ENCODE assay signal across 8 cellular contexts in genomic region chr7:75966209-75966961, GRCh38. TPM values are rescaled to one million over a fixed set of nuclear protein-coding genes. Genes with fewer than 3 reads are reported as not detected.
A peak's percentile ranks its signal among the peaks of the same experiment; 100 is the strongest.
DNase-seq lines count a peak whose midpoint lies in the region; ATAC-seq and TF ChIP-seq lines count a peak whose summit lies in the region.

No MANE protein-coding gene starts in this region.

- no peaks in the 10 kb centered on the region for H3K9me3 Mint-ChIP-seq in activated CD4-positive, alpha-beta T cell treated with anti-CD3 and anti-CD28 coated beads, Interleukin-2, amount 10 ng/mL, durations not matched to agents 7 days and 5 days
- H3K9me3 Mint-ChIP-seq in stimulated activated naive B cell treated with anti-CD40 and anti-IgM and Interleukin-4, amounts not matched to agents 10 μg/mL and 1 μg/mL and 100 μg/mL, for 72 hours: no peaks in the 10 kb centered on the region

- POLR2A ChIA-PET in activated CD4-positive, alpha-beta T cell treated with anti-CD3 and anti-CD28 coated beads, Interleukin-2, amount 10 ng/mL, durations not matched to agents 7 days and 5 days (lab: Charles Lee): no interaction called here

- H3K27ac Mint-ChIP-seq in activated CD4-positive, alpha-beta T cell treated with anti-CD3 and anti-CD28 coated beads, Interleukin-2, amount 10 ng/mL, durations not matched to agents 7 days and 5 days: no peak overlapping the region
- H3K27ac Mint-ChIP-seq in stimulated activated naive B cell treated with anti-CD40 and anti-IgM and Interleukin-4, amounts not matched to agents 10 μg/mL and 1 μg/mL and 100 μg/mL, for 72 hours: no peak overlapping the region

- ATAC-seq in GM21576 (IDR thresholded peaks at IDR 0.05; ENCODE audit: unreplicated experiment): no peak
- no peak for ATAC-seq in HG03039 (IDR thresholded peaks at IDR 0.05; ENCODE audit: unreplicated experiment)
- ATAC-seq in stimulated activated naive B cell treated with anti-CD40 and anti-IgM and Interleukin-4, amounts not matched to agents 10 μg/mL and 1 μg/mL and 100 μg/mL, for 72 hours (replicated peaks): no peak

- peak overlapping the region; percentile 81 for H3K27ac ChIP-seq in layer of hippocampus (ENCODE audit: low read depth, low read length)
- H3K27ac ChIP-seq in substantia nigra (ENCODE audit: low read depth, low read length, poor library complexity, severe bottlenecking): peak overlapping the region; percentile 63

- no peaks in the 10 kb centered on the region for H3K27me3 Mint-ChIP-seq in activated CD4-positive, alpha-beta T cell treated with anti-CD3 and anti-CD28 coated beads, Interleukin-2, amount 10 ng/mL, durations not matched to agents 7 days and 5 days
- H3K27me3 Mint-ChIP-seq in stimulated activated naive B cell treated with anti-CD40 and anti-IgM and Interleukin-4, amounts not matched to agents 10 μg/mL and 1 μg/mL and 100 μg/mL, for 72 hours: no peaks in the 10 kb centered on the region

- no peaks in the 10 kb centered on the region for H3K36me3 Mint-ChIP-seq in activated CD4-positive, alpha-beta T cell treated with anti-CD3 and anti-CD28 coated beads, Interleukin-2, amount 10 ng/mL, durations not matched to agents 7 days and 5 days (ENCODE audit: low read depth)
- peaks cover 25 to 53% of the 10 kb centered on the region in 2 donors for H3K36me3 Mint-ChIP-seq in stimulated activated naive B cell treated with anti-CD40 and anti-IgM and Interleukin-4, amounts not matched to agents 10 μg/mL and 1 μg/mL and 100 μg/mL, for 72 hours

- CTCF ChIA-PET in activated CD4-positive, alpha-beta T cell treated with anti-CD3 and anti-CD28 coated beads, Interleukin-2, amount 10 ng/mL, durations not matched to agents 7 days and 5 days (lab: Charles Lee): interaction anchor here (1.6 kb wide), 1 partner anchor 47 kb away, joined by 3 read pairs; no protein-coding TSS in a partner anchor

- no peak overlapping the region for H3K4me3 Mint-ChIP-seq in activated CD4-positive, alpha-beta T cell treated with anti-CD3 and anti-CD28 coated beads, Interleukin-2, amount 10 ng/mL, durations not matched to agents 7 days and 5 days
- H3K4me3 Mint-ChIP-seq in stimulated activated naive B cell treated with anti-CD40 and anti-IgM and Interleukin-4, amounts not matched to agents 10 μg/mL and 1 μg/mL and 100 μg/mL, for 72 hours: no peak overlapping the region

- no peak overlapping the region for H3K4me3 ChIP-seq in astrocyte of the cerebellum (ENCODE audit: low read depth, low read length)

- in situ Hi-C loops in astrocyte of the cerebellum (cut with HindIII; ENCODE audit: low sequenced_read_pairs): no loop called here

- H3K27me3 ChIP-seq in layer of hippocampus (ENCODE audit: control insufficient read depth, insufficient read depth, low read length): no peaks in the 10 kb centered on the region

- no peaks in the 10 kb centered on the region for H3K4me1 Mint-ChIP-seq in activated CD4-positive, alpha-beta T cell treated with anti-CD3 and anti-CD28 coated beads, Interleukin-2, amount 10 ng/mL, durations not matched to agents 7 days and 5 days
- peaks cover 0 to 8% of the 10 kb centered on the region in 2 donors for H3K4me1 Mint-ChIP-seq in stimulated activated naive B cell treated with anti-CD40 and anti-IgM and Interleukin-4, amounts not matched to agents 10 μg/mL and 1 μg/mL and 100 μg/mL, for 72 hours

- DNase-seq in NCI-H1105 treated with DMSO at 0.1 percent for 48 hours (lab: John Stamatoyannopoulos, UW) (peak; percentile 78), astrocyte of the cerebellum (ENCODE audit: low read depth) (peak; percentile 22), substantia nigra (lab: John Stamatoyannopoulos, UW) (peak in 23 of 49 donors; percentile 15 to 78 (median 52))
- no peak for DNase-seq in activated CD4-positive, alpha-beta T cell treated with anti-CD3 and anti-CD28 coated beads, Interleukin-2, amount 10 ng/mL, durations not matched to agents 7 days and 5 days
- DNase-seq in stimulated activated naive B cell treated with anti-CD40 and anti-IgM and Interleukin-4, amounts not matched to agents 10 μg/mL and 1 μg/mL and 100 μg/mL, for 72 hours: no peak

- no peak for TF ChIP-seq CTCF in astrocyte of the cerebellum (IDR thresholded peaks at IDR 0.05; ENCODE audit: low read depth, low read length, missing control alignments)

RNA-seq across cellular contexts. Expression of gene TMEM120A, which starts 28.0 kb away (rescaled TPM):
- 10 to 100 TPM; 17.3 to 19.9 TPM for total RNA-seq in activated CD4-positive, alpha-beta T cell treated with anti-CD3 and anti-CD28 coated beads, Interleukin-2, amount 10 ng/mL, durations not matched to agents 7 days and 5 days

RNA-seq across cellular contexts. Expression of gene POR, which starts 51.4 kb away (rescaled TPM):
- total RNA-seq in activated CD4-positive, alpha-beta T cell treated with anti-CD3 and anti-CD28 coated beads, Interleukin-2, amount 10 ng/mL, durations not matched to agents 7 days and 5 days: 10 to 100 TPM; 29.9 to 37.1 TPM

Comparison
In these comparisons a context has a peak if more than half of its experiments do, and no peak if none do; other contexts are left out.
1. DNase-seq: peak in NCI-H1105 treated with DMSO at 0.1 percent for 48 hours (single experiment) and astrocyte of the cerebellum (single experiment); none in activated CD4-positive, alpha-beta T cell treated with anti-CD3 and anti-CD28 coated beads, Interleukin-2, amount 10 ng/mL, durations not matched to agents 7 days and 5 days (single experiment) and stimulated activated naive B cell treated with anti-CD40 and anti-IgM and Interleukin-4, amounts not matched to agents 10 μg/mL and 1 μg/mL and 100 μg/mL, for 72 hours (single experiment).